14 cellular contexts compared by ENCODE assay signal in the genomic region with DNA sequence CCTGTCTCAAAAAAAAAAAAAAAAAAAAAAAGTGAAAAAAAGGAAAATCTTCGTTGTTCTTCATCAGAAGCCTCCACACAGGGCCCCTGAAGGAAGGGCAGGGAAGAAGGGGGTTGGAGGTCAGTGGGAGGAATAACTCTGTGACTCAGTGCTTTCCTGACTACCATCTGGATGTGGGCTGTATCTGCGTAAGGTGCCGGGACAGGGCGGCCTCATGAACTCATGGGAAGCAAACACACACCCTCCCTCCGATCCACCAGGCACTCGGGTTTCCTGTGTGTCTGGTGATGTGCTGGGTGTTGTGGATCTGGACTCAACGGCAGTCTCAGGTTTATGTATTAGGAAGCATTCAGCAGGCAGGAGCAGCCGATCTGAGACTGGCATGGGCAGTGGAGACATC.
"Had no signal": no experiment of that assay in that cellular context is flagged by ENCODE, and none has a peak within 500 bp of the region (broad histone marks: within the 10 kb centered on the region; RNA-seq: fewer than 3 reads in every experiment).

No MANE protein-coding gene starts in this region.

- H3K27ac Mint-ChIP-seq: stimulated activated memory B cell treated with anti-CD40 and anti-IgM and Interleukin-4, amounts not matched to agents 10 μg/mL and 1 μg/mL and 100 μg/mL, for 72 hours; T-helper 2 cell treated with Interferon-gamma antibody and Interleukin-4, amounts not matched to agents 5 μg/mL and 100 μg/mL, for 36 hours had no signal

- H3K4me3 Mint-ChIP-seq: naive thymus-derived CD8-positive, alpha-beta T cell; stimulated activated memory B cell treated with anti-CD40 and anti-IgM and Interleukin-4, amounts not matched to agents 10 μg/mL and 1 μg/mL and 100 μg/mL, for 72 hours had no signal

- H3K4me3 ChIP-seq: ascending aorta, mucosa of descending colon, right atrium auricular region, skin epidermis had no signal

- ATAC-seq: mucosa of descending colon; naive thymus-derived CD8-positive, alpha-beta T cell; stimulated activated memory B cell treated with anti-CD40 and anti-IgM and Interleukin-4, amounts not matched to agents 10 μg/mL and 1 μg/mL and 100 μg/mL, for 72 hours had no signal

- H3K27me3 Mint-ChIP-seq: naive thymus-derived CD8-positive, alpha-beta T cell; stimulated activated memory B cell treated with anti-CD40 and anti-IgM and Interleukin-4, amounts not matched to agents 10 μg/mL and 1 μg/mL and 100 μg/mL, for 72 hours had no signal

- H3K36me3 Mint-ChIP-seq: stimulated activated memory B cell treated with anti-CD40 and anti-IgM and Interleukin-4, amounts not matched to agents 10 μg/mL and 1 μg/mL and 100 μg/mL, for 72 hours had no signal

- DNase-seq: activated effector memory CD4-positive, alpha-beta T cell treated with Interleukin-2 at 50 U/mL for 16 hours; foreskin melanocyte; head of caudate nucleus; mammary epithelial cell; mucosa of descending colon; naive thymus-derived CD8-positive, alpha-beta T cell; nucleus accumbens; SHP77 treated with DMSO at 0.1 percent for 48 hours; trophoblast cell had no signal

- H3K9me3 Mint-ChIP-seq: stimulated activated memory B cell treated with anti-CD40 and anti-IgM and Interleukin-4, amounts not matched to agents 10 μg/mL and 1 μg/mL and 100 μg/mL, for 72 hours; T-helper 2 cell treated with Interferon-gamma antibody and Interleukin-4, amounts not matched to agents 5 μg/mL and 100 μg/mL, for 36 hours had no signal

- H3K4me1 Mint-ChIP-seq: stimulated activated memory B cell treated with anti-CD40 and anti-IgM and Interleukin-4, amounts not matched to agents 10 μg/mL and 1 μg/mL and 100 μg/mL, for 72 hours had no signal
